ENCODE assay signal across 10 cellular contexts in genomic region chr2:2901384-2902345, GRCh38.
A peak's percentile ranks its signal among the peaks of the same experiment; 100 is the strongest.
DNase-seq lines count a peak whose midpoint lies in the region; ATAC-seq and TF ChIP-seq lines count a peak whose summit lies in the region.
"Had no signal": no experiment of that assay in that cellular context is flagged by ENCODE, and none has a peak within 500 bp of the region (broad histone marks: within the 10 kb centered on the region; RNA-seq: fewer than 3 reads in every experiment).

No MANE protein-coding gene starts in this region.

- no peak overlapping the region for H3K4me3 ChIP-seq in brain microvascular endothelial cell (ENCODE audit: low read depth, low read length)

- intact Hi-C loops in activated CD4-positive, alpha-beta T cell treated with anti-CD3 and anti-CD28 coated beads, Interleukin-2, amount 10 ng/mL, durations not matched to agents 24 days and 14 days (cut with micrococcal nuclease) = no loop called here
- intact Hi-C loops in sciatic nerve (cut with DNase I) = no loop called here

- H3K9me3 Mint-ChIP-seq in activated CD4-positive, alpha-beta T cell treated with anti-CD3 and anti-CD28 coated beads, Interleukin-2, amount 10 ng/mL, durations not matched to agents 24 days and 14 days = no peaks in the 10 kb centered on the region
- H3K9me3 Mint-ChIP-seq: naive thymus-derived CD8-positive, alpha-beta T cell; T-helper 1 cell treated with Interleukin-12 subunit alpha and Interleukin-12 subunit beta and Interleukin-4 antibody, amounts not matched to agents 30 μg/mL and 1 μg/mL, for 36 hours had no signal

- H3K27me3 ChIP-seq in brain microvascular endothelial cell (replicated peaks) = no peaks in the 10 kb centered on the region

- H3K36me3 Mint-ChIP-seq in activated CD4-positive, alpha-beta T cell treated with anti-CD3 and anti-CD28 coated beads, Interleukin-2, amount 10 ng/mL, durations not matched to agents 24 days and 14 days (ENCODE audit: low read depth) = no peaks in the 10 kb centered on the region
- H3K36me3 Mint-ChIP-seq: naive thymus-derived CD8-positive, alpha-beta T cell had no signal

- H3K27ac ChIP-seq in brain microvascular endothelial cell = no peak overlapping the region

- peak; percentile 60 for DNase-seq in activated CD4-positive, alpha-beta T cell treated with anti-CD3 and anti-CD28 coated beads, Interleukin-2, amount 10 ng/mL, durations not matched to agents 24 days and 14 days
- no peak for DNase-seq in activated CD4-positive, alpha-beta T cell treated with anti-CD3 and anti-CD28 coated beads for 48 hours
- DNase-seq in putamen (ENCODE audit: low spot score) (peak; percentile 40), brain microvascular endothelial cell (no peak), OCI-M2 (lab: John Stamatoyannopoulos, UW; ENCODE audit: unreplicated experiment) (no peak), sciatic nerve (ENCODE audit: low spot score) (no peak)
- DNase-seq: naive thymus-derived CD8-positive, alpha-beta T cell had no signal

- peak; percentile 88 for ATAC-seq in GM21723 (IDR thresholded peaks at IDR 0.05; ENCODE audit: unreplicated experiment)
- ATAC-seq in HG03469 (IDR thresholded peaks at IDR 0.05; ENCODE audit: unreplicated experiment) = peak; percentile 87
- ATAC-seq in sciatic nerve = no peak
- ATAC-seq: naive thymus-derived CD8-positive, alpha-beta T cell had no signal

- no peaks in the 10 kb centered on the region for H3K36me3 ChIP-seq in brain microvascular endothelial cell (replicated peaks)

- H3K27ac Mint-ChIP-seq in activated CD4-positive, alpha-beta T cell treated with anti-CD3 and anti-CD28 coated beads, Interleukin-2, amount 10 ng/mL, durations not matched to agents 24 days and 14 days = no peak overlapping the region
- H3K27ac Mint-ChIP-seq: T-helper 1 cell treated with Interleukin-12 subunit alpha and Interleukin-12 subunit beta and Interleukin-4 antibody, amounts not matched to agents 30 μg/mL and 1 μg/mL, for 36 hours had no signal

- in situ Hi-C loops in brain microvascular endothelial cell (cut with HindIII; ENCODE audit: low pct_ligation_motif_present, low sequenced_read_pairs) = no loop called here

- no peak for TF ChIP-seq CTCF in brain microvascular endothelial cell (IDR thresholded peaks at IDR 0.05; ENCODE audit: low read depth, low read length, missing control alignments)

- no peak overlapping the region for H3K4me3 Mint-ChIP-seq in activated CD4-positive, alpha-beta T cell treated with anti-CD3 and anti-CD28 coated beads, Interleukin-2, amount 10 ng/mL, durations not matched to agents 24 days and 14 days
- H3K4me3 Mint-ChIP-seq: T-helper 1 cell treated with Interleukin-12 subunit alpha and Interleukin-12 subunit beta and Interleukin-4 antibody, amounts not matched to agents 30 μg/mL and 1 μg/mL, for 36 hours had no signal

- H3K4me1 Mint-ChIP-seq in activated CD4-positive, alpha-beta T cell treated with anti-CD3 and anti-CD28 coated beads, Interleukin-2, amount 10 ng/mL, durations not matched to agents 24 days and 14 days = peaks cover 11% of the 10 kb centered on the region

- no peaks in the 10 kb centered on the region for H3K27me3 Mint-ChIP-seq in activated CD4-positive, alpha-beta T cell treated with anti-CD3 and anti-CD28 coated beads, Interleukin-2, amount 10 ng/mL, durations not matched to agents 24 days and 14 days

Comparison
In these comparisons a context has a peak if more than half of its experiments do, and no peak if none do; other contexts are left out.
1. DNase-seq: peak in activated CD4-positive, alpha-beta T cell treated with anti-CD3 and anti-CD28 coated beads, Interleukin-2, amount 10 ng/mL, durations not matched to agents 24 days and 14 days (single experiment) and putamen (single experiment); none in activated CD4-positive, alpha-beta T cell treated with anti-CD3 and anti-CD28 coated beads for 48 hours (single experiment), brain microvascular endothelial cell (single experiment), OCI-M2 (single experiment) and sciatic nerve (single experiment).